ENCODE assay signal across 30 cellular contexts in genomic region chr5:171934586-171934985, GRCh38.
"Had no signal": no experiment of that assay in that cellular context is flagged by ENCODE, and none has a peak within 500 bp of the region (broad histone marks: within the 10 kb centered on the region; RNA-seq: fewer than 3 reads in every experiment).

No MANE protein-coding gene starts in this region.

- H3K4me1 ChIP-seq: adrenal gland, breast epithelium had no signal

- DNase-seq: activated effector memory CD4-positive, alpha-beta T cell treated with anti-CD3 and anti-CD28 coated beads, Interleukin-2, amount 50 U/mL, for 16 hours; activated effector memory CD4-positive, alpha-beta T cell treated with Interleukin-2 at 50 U/mL for 16 hours; activated gamma-delta T cell; activated gamma-delta T cell treated with Interleukin-2 at 50 U/mL for 16 hours; activated naive CD4-positive, alpha-beta T cell; activated naive CD4-positive, alpha-beta T cell treated with anti-CD3 and anti-CD28 coated beads for 36 hours; activated naive CD4-positive, alpha-beta T cell treated with anti-CD3 and anti-CD28 coated beads, Interleukin-2, amount 10 ng/mL, durations not matched to agents 7 days and 5 days; activated naive CD4-positive, alpha-beta T cell treated with anti-CD3 and anti-CD28 coated beads, Interleukin-2, amount 50 U/mL, for 16 hours; activated naive CD4-positive, alpha-beta T cell treated with Interleukin-2 at 50 U/mL for 16 hours; activated naive CD8-positive, alpha-beta T cell treated with anti-CD3 and anti-CD28 coated beads for 36 hours; activated naive CD8-positive, alpha-beta T cell treated with anti-CD3 and anti-CD28 coated beads, Interleukin-2, amount 10 ng/mL, durations not matched to agents 7 days and 5 days; activated naive CD8-positive, alpha-beta T cell treated with anti-CD3 and anti-CD28 coated beads, Interleukin-2, amount 50 U/mL, for 24 hours; activated T-cell treated with anti-CD3 and anti-CD28 coated beads, Interleukin-2, amount 50 U/mL, for 24 hours; activated T-cell treated with anti-CD3 and anti-CD28 coated beads, Interleukin-2, amount 50 U/mL, for 4 hours; activated T-cell treated with anti-CD3 and anti-CD28 coated beads, Interleukin-2, amount 50 U/mL, for 48 hours; activated T-cell treated with anti-CD3 and anti-CD28 coated beads, Interleukin-2, amount 50 U/mL, for 72 hours; adrenal gland; amniotic stem cell; amygdala; anterior cingulate cortex; aorta; body of pancreas; brain microvascular endothelial cell; caudate nucleus; central memory CD4-positive, alpha-beta T cell; cerebellar nuclear complex had no signal

- H3K9me3 ChIP-seq: body of pancreas had no signal

- ATAC-seq: activated naive CD4-positive, alpha-beta T cell treated with anti-CD3 and anti-CD28 coated beads, Interleukin-2, amount 50 U/mL, for 72 hours; activated naive CD8-positive, alpha-beta T cell treated with anti-CD3 and anti-CD28 coated beads, Interleukin-2, amount 50 U/mL, for 24 hours; activated T-cell treated with anti-CD3 and anti-CD28 coated beads, Interleukin-2, amount 50 U/mL, for 4 hours; activated T-cell treated with anti-CD3 and anti-CD28 coated beads, Interleukin-2, amount 50 U/mL, for 72 hours; activated T-helper 17 cell treated with anti-CD3 and anti-CD28 coated beads, Interleukin-2, amount 50 U/mL, for 72 hours; body of pancreas had no signal

- H3K27me3 ChIP-seq: adrenal gland, body of pancreas, brain microvascular endothelial cell, breast epithelium, cardiac muscle cell had no signal

- H3K4me3 ChIP-seq: adrenal gland, body of pancreas, breast epithelium, cardiac muscle cell had no signal

- H3K27ac ChIP-seq: adrenal gland, body of pancreas, brain microvascular endothelial cell, breast epithelium, cardiac muscle cell had no signal

- H3K36me3 ChIP-seq: adrenal gland, brain microvascular endothelial cell, breast epithelium, cardiac muscle cell had no signal
